ENCODE assay signal across 21 cellular contexts in the genomic region with DNA sequence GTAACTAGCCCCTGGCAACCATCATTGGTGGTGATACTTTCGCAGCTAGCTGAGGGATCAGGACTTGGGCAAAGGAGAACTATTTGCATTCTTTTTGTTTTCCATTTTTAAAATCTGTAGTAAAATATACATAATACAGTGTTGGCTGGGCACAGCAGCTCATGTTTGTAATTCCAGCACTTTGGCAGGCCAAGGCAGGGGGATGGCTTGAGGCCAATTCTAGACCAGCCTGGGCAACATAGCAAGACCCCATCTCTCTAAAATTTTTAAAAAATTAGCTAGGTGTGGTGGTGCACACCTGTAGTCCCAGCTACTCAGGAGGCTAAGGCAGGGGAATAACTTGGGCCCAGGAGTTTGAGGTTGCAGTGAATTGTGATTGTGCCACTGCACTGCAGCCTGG. TPM values are rescaled to one million over a fixed set of nuclear protein-coding genes. Genes with fewer than 3 reads are reported as not detected.
A peak's percentile ranks its signal among the peaks of the same experiment; 100 is the strongest.
DNase-seq lines count a peak whose midpoint lies in the region; ATAC-seq, FAIRE-seq and TF ChIP-seq lines count a peak whose summit lies in the region.
"Had no signal": no experiment of that assay in that cellular context is flagged by ENCODE, and none has a peak within 500 bp of the region (broad histone marks: within the 10 kb centered on the region; RNA-seq: fewer than 3 reads in every experiment).

No MANE protein-coding gene starts in this region.

- H3K79me2 ChIP-seq in K562 (ENCODE audit: control insufficient read depth, insufficient read depth, low read length): 0 out of 3 replicates have a peak, but pooled peaks cover 4% of the 10 kb centered on the region

- no peak for DNase-seq in Panc1 (ENCODE audit: low read depth, low spot score)
- DNase-seq in K562 (ENCODE audit: extremely low read depth in 1 of 4, low spot score in 3 of 4): no peak
- DNase-seq in A172 (ENCODE audit: low spot score): no peak
- DNase-seq in NCI-H510A (lab: John Stamatoyannopoulos, UW): no peak
- DNase-seq: 8988T; AML-193; Caco-2; Calu3; CD4-positive, alpha-beta T cell; CD8-positive, alpha-beta T cell; DMS79 treated with DMSO at 0.1 percent for 48 hours; GF-D8 had no signal

- H3K9me3 ChIP-seq in HEK293 (ENCODE audit: control insufficient read depth, insufficient read depth, low read depth, low read length) (no peaks in the 10 kb centered on the region), Panc1 (ENCODE audit: control insufficient read depth, insufficient read depth, low read depth, low read length) (no peaks in the 10 kb centered on the region), K562 (replicated peaks; ENCODE audit: control insufficient read depth, insufficient read depth, low read depth, low read length) (no peaks in the 10 kb centered on the region)
- H3K9me3 ChIP-seq: A549; BLaER1 treated with 17β-estradiol and CSF1 and Interleukin-3, amounts not matched to agents 10 nM and 100 nM; Caco-2 had no signal

- 88% methylated on average over 1 of the region's 1 CpG for WGBS in K562 (ENCODE audit: insufficient coverage, low coverage, missing lambda C conversion rate)

- TF ChIP-seq CTCF in HEK293 (tag by site-specific recombination; IDR thresholded peaks at IDR 0.05) (no peak), Panc1 (IDR thresholded peaks at IDR 0.05) (no peak), K562 (IDR thresholded peaks at IDR 0.05 in 2 of 3, conservative IDR thresholded peaks at IDR 0.05 in 1 of 3; ENCODE audit: insufficient read depth in 2 of 3, low read depth in 1 of 3, low read length in 3 of 3) (no peak)

- no peaks in the 10 kb centered on the region for H3K4me1 ChIP-seq in HEK293 (ENCODE audit: control insufficient read depth, insufficient read depth, low read length)
- no peaks in the 10 kb centered on the region for H3K4me1 ChIP-seq in Panc1 (ENCODE audit: control insufficient read depth, insufficient read depth, low read length)
- no peaks in the 10 kb centered on the region; a peak in 1 of 5 replicates for H3K4me1 ChIP-seq in K562 (replicated peaks in 1 of 2; ENCODE audit: control insufficient read depth in 2 of 2, insufficient read depth in 2 of 2, low read length in 2 of 2)
- H3K4me1 ChIP-seq: A549; BLaER1 treated with 17β-estradiol and CSF1 and Interleukin-3, amounts not matched to agents 10 nM and 100 nM; Caco-2 had no signal

- H3K27ac ChIP-seq in HEK293 (ENCODE audit: extremely low read depth, low read depth, low read length): no peak overlapping the region
- H3K27ac ChIP-seq in Panc1 (ENCODE audit: low read length): no peak overlapping the region
- H3K27ac ChIP-seq in K562 (ENCODE audit: extremely low read depth, low read depth, low read length): no peak overlapping the region
- H3K27ac ChIP-seq: A549; BLaER1 treated with 17β-estradiol and CSF1 and Interleukin-3, amounts not matched to agents 10 nM and 100 nM; C4-2B had no signal

- no peaks in the 10 kb centered on the region for H3K9me1 ChIP-seq in K562 (ENCODE audit: control insufficient read depth, insufficient read depth, low read length)

- no peak for TF ChIP-seq RAD21 in K562 (CRISPR knock-in tag; conservative IDR thresholded peaks at IDR 0.05 in 1 of 2, IDR thresholded peaks at IDR 0.05 in 1 of 2)

- no peak for TF ChIP-seq POLR2A in K562 (conservative IDR thresholded peaks at IDR 0.05)

- no peak for FAIRE-seq in K562 (lab: Jason Lieb, UNC)
- FAIRE-seq: A549, D721Med, G401.6, GM12891, GM19239 had no signal

- intact Hi-C loops in Panc1 (cut with micrococcal nuclease; ENCODE audit: unreplicated experiment) (no loop called here), K562 (cut with micrococcal nuclease) (no loop called here)

- TF ChIP-seq EP300 in K562 (IDR thresholded peaks at IDR 0.05; ENCODE audit: low read length): no peak

- BruUV-seq in Panc1 (replicated peaks; lab: Mats Ljungman, UMichigan) (TSS peak; percentile 23), K562 (replicated peaks; lab: Mats Ljungman, UMichigan) (no TSS peak)

- H3K27me3 ChIP-seq in Panc1 (ENCODE audit: control insufficient read depth, insufficient read depth, low read length): no peaks in the 10 kb centered on the region
- H3K27me3 ChIP-seq in K562 (ENCODE audit: control insufficient read depth in 2 of 2, insufficient read depth in 2 of 2, low read length in 2 of 2): no peaks in the 10 kb centered on the region
- H3K27me3 ChIP-seq: BLaER1 treated with 17β-estradiol and CSF1 and Interleukin-3, amounts not matched to agents 10 nM and 100 nM had no signal

- ATAC-seq in Panc1 (no peak), K562 (no peak), HG03571 (IDR thresholded peaks at IDR 0.05; ENCODE audit: unreplicated experiment) (no peak)
- ATAC-seq: A549; CD8-positive, alpha-beta T cell had no signal

- no peaks in the 10 kb centered on the region for H4K20me1 ChIP-seq in K562 (replicated peaks; ENCODE audit: control insufficient read depth, insufficient read depth, low read length)
- H4K20me1 ChIP-seq: BLaER1 treated with 17β-estradiol and CSF1 and Interleukin-3, amounts not matched to agents 10 nM and 100 nM had no signal

- in situ Hi-C loops in Panc1 (cut with HindIII; ENCODE audit: low pct_unique_long_range_greater_than_20kb, low sequenced_read_pairs) (no loop called here), K562 (cut with MboI) (no loop called here)

- H3K4me2 ChIP-seq in K562 (ENCODE audit: insufficient read depth, low read length): no peak overlapping the region
- H3K4me2 ChIP-seq: A549; BLaER1 treated with 17β-estradiol and CSF1 and Interleukin-3, amounts not matched to agents 10 nM and 100 nM had no signal

- H3K36me3 ChIP-seq in HEK293 (ENCODE audit: control insufficient read depth in 2 of 2, insufficient read depth in 1 of 2, low read length in 2 of 2) (no peaks in the 10 kb centered on the region), Panc1 (ENCODE audit: control insufficient read depth, insufficient read depth, low read length) (no peaks in the 10 kb centered on the region), K562 (ENCODE audit: control insufficient read depth, insufficient read depth, low read length) (peaks cover 4% of the 10 kb centered on the region; the same call in 1 of the 3 replicates)
- H3K36me3 ChIP-seq: BLaER1 treated with 17β-estradiol and CSF1 and Interleukin-3, amounts not matched to agents 10 nM and 100 nM had no signal

- no peak overlapping the region for H2AFZ ChIP-seq in K562 (ENCODE audit: low read depth, low read length)

- H3K9ac ChIP-seq in K562 (ENCODE audit: insufficient read depth in 1 of 2, low read depth in 2 of 2, low read length in 2 of 2): no peak overlapping the region
- H3K9ac ChIP-seq: BLaER1 treated with 17β-estradiol and CSF1 and Interleukin-3, amounts not matched to agents 10 nM and 100 nM had no signal

- no peak overlapping the region for H3K4me3 ChIP-seq in HEK293 (ENCODE audit: low read depth, low read length)
- no peak overlapping the region for H3K4me3 ChIP-seq in Panc1 (ENCODE audit: low read depth in 2 of 2, low read length in 2 of 2)
- no peak overlapping the region for H3K4me3 ChIP-seq in K562
- H3K4me3 ChIP-seq: A549; BLaER1 treated with 17β-estradiol and CSF1 and Interleukin-3, amounts not matched to agents 10 nM and 100 nM had no signal

- POLR2A ChIA-PET in HEK293 (lab: Yijun Ruan, JAX) (no interaction called here), Panc1 (lab: Charles Lee) (no interaction called here), K562 (lab: Yijun Ruan, JAX) (no interaction called here)

- CTCF ChIA-PET in HEK293 (lab: Yijun Ruan, JAX): interaction anchor here (0.6 kb wide), 1 partner anchor 58 kb away, joined by 3 read pairs; no protein-coding TSS in a partner anchor
- CTCF ChIA-PET in Panc1 (lab: Charles Lee): no interaction called here
- CTCF ChIA-PET in K562 (lab: Yijun Ruan, JAX; ENCODE audit: low intra/inter-chr PET ratio): no interaction called here

TF ChIP-seq in HEK293, 187 proteins besides CTCF, POLR2A, EP300 and RAD21:
- TF ChIP-seq ZBTB21 (tag by site-specific recombination; IDR thresholded peaks at IDR 0.05) (no peak), TCF7L2 (IDR thresholded peaks at IDR 0.05; ENCODE audit: borderline replicate concordance, low read depth, low read length) (no peak), ZNF302 (tag by site-specific recombination; IDR thresholded peaks at IDR 0.05; ENCODE audit: low read depth) (no peak), ZNF121 (tag by site-specific recombination; IDR thresholded peaks at IDR 0.05) (peak; percentile 87)

TF ChIP-seq in K562, 482 proteins besides CTCF, POLR2A, EP300 and RAD21:
- TF ChIP-seq GTF2F1 (IDR thresholded peaks at IDR 0.05; ENCODE audit: low read depth, low read length) (no peak), ZNF121 (CRISPR knock-in tag; conservative IDR thresholded peaks at IDR 0.05) (peak; percentile 79)

RNA-seq across cellular contexts. Expression of gene TFCP2, which starts 20.0 kb away (rescaled TPM):
- total RNA-seq in Panc1 (2021; ENCODE audit: unreplicated experiment): 33.9 TPM
- 28.7 TPM for polyA plus RNA-seq in Panc1 (2012; ENCODE audit: insufficient read length)
- total RNA-seq in K562 (2011; cell fraction: chromatin; rRNA removed; ENCODE audit: low replicate concordance): 20.7 and 41.6 TPM in 2 replicates
- total RNA-seq in K562 (2011; cell fraction: nucleolus; rRNA removed): 12.0 and 14.1 TPM in 2 replicates
- 23.2 and 35.4 TPM in 2 replicates for total RNA-seq in K562 (2011; cell fraction: nucleoplasm; rRNA removed)
- 17.2 and 18.1 TPM in 2 replicates for total RNA-seq in K562 (2014; rRNA removed)
- total RNA-seq in K562 (2014; rRNA removed; fragmentation: Illumina TruSeq; extraction: Trizol): 17.4 and 21.1 TPM in 2 replicates
- 17.2 and 19.3 TPM in 2 replicates for total RNA-seq in K562 (2015; rRNA removed; fragmentation: Illumina TruSeq; extraction: Trizol)
- total RNA-seq in K562 (2021): 26.9 and 29.0 TPM in 2 replicates
- polyA plus RNA-seq in K562 (2011; rRNA removed): 25.4 and 34.4 TPM in 2 replicates
- 11.5 and 16.8 TPM in 2 replicates for polyA plus RNA-seq in K562 (2011; cell fraction: cytosol; rRNA removed)
- polyA plus RNA-seq in K562 (2011; cell fraction: nucleus; rRNA removed): 12.3 and 14.5 TPM in 2 replicates
- 22.6 and 28.0 TPM in 2 replicates for polyA plus RNA-seq in K562 (2012)
- 35.2 and 38.9 TPM in 2 replicates for polyA plus RNA-seq in K562 (2014; fragmentation: Illumina TruSeq; extraction: Trizol)
- 10 to 100 TPM in 1 of 2 experiments, 1 to 10 TPM in 1; 8.0 to 17.8 TPM for polyA plus RNA-seq in K562 (2014; fragmentation: Nextera tagmentation; extraction: Ambion mirVana)
- 24.2 and 27.5 TPM in 2 replicates for polyA plus RNA-seq in K562 (2014; rRNA removed)
- 26.0 and 28.2 TPM in 2 replicates for polyA minus RNA-seq in K562 (2011; rRNA and poly(A)+ RNA removed)
- 10.6 and 11.7 TPM in 2 replicates for polyA minus RNA-seq in K562 (2011; cell fraction: cytosol; rRNA and poly(A)+ RNA removed)
- 4.8 and 7.7 TPM in 2 replicates for polyA minus RNA-seq in K562 (2011; cell fraction: nucleus; rRNA and poly(A)+ RNA removed)
- total RNA-seq in A172 (2014; rRNA removed; shearing (Covaris generic)): 8.1 and 19.7 TPM in 2 replicates

Comparison
In these comparisons a context has a peak if more than half of its experiments do, and no peak if none do; other contexts are left out.
1. Of the 44 proteins assayed by ChIP-seq in both K562 and HEK293: peak only in K562: none; only in HEK293: none; in both: ZNF121; in neither: 43.